ENCODE assay signal across 2 cellular contexts in genomic region chr2:138291805-138292204, GRCh38.
TF ChIP-seq lines count a peak whose summit lies in the region.

No MANE protein-coding gene starts in this region.

TF ChIP-seq in GM23338, 12 proteins besides CTCF, POLR2A, EP300 and RAD21:
- 0 out of 2 replicates have a peak, but pooled peaks have one; percentile 8 for TF ChIP-seq ZNF462 (CRISPR knock-in tag; IDR thresholded peaks at IDR 0.05)
- TF ChIP-seq STAT1 (IDR thresholded peaks at IDR 0.05; ENCODE audit: unreplicated experiment), result no peak
TF ChIP-seq in GM23338: peak in this region for 1.

TF ChIP-seq in HCT116, 20 proteins besides CTCF, POLR2A, EP300 and RAD21 (continued from another document):
- TF ChIP-seq TCF7L2 (IDR thresholded peaks at IDR 0.05; ENCODE audit: borderline replicate concordance, extremely low read depth, insufficient read depth, insufficient read length) (no peak), ZNF274 (IDR thresholded peaks at IDR 0.05; ENCODE audit: low read depth, low read length) (no peak), YY1 (IDR thresholded peaks at IDR 0.05; ENCODE audit: extremely low read depth, insufficient replicate concordance, low read depth, low read length) (no peak), SIN3A (IDR thresholded peaks at IDR 0.05; ENCODE audit: low read depth) (no peak)
